ENCODE assay signal across 8 cellular contexts in genomic region chrX:104156630-104157529, GRCh38. TPM values are rescaled to one million over a fixed set of nuclear protein-coding genes. Genes with fewer than 3 reads are reported as not detected.
DNase-seq lines count a peak whose midpoint lies in the region; ATAC-seq and TF ChIP-seq lines count a peak whose summit lies in the region.

TSS of gene SLC25A53 (minus strand) at chrX:104157009. CDS start at chrX:104105257, 51,752 bp downstream.

- intact Hi-C loops in heart left ventricle (cut with DNase I): loop anchor here in 1 of 10 donors (10.0 kb wide), 1 partner anchor 472 kb away; the partner anchor contains the start of gene MORF4L2
- intact Hi-C loops in posterior vena cava (cut with DNase I): loop anchor here in 1 of 2 donors (10.0 kb wide), 1 partner anchor 622 kb away; no protein-coding TSS in a partner anchor

- H3F3A ChIP-seq in SU-DHL-6 (ENCODE audit: insufficient read depth): no peaks in the 10 kb centered on the region

- H3K27ac ChIP-seq in SU-DHL-6 (ENCODE audit: low read depth, low read length) (peak within 1 kb of the TSS; percentile 80), heart left ventricle (peak within 1 kb of the TSS; percentile 79 to 97 (median 88)), upper lobe of left lung (peak within 1 kb of the TSS; percentile 87 to 95 (median 88))

- H3K9me2 ChIP-seq in SU-DHL-6 (replicated peaks; ENCODE audit: insufficient read depth, low read length): no peaks in the 10 kb centered on the region

- H3K4me3 ChIP-seq in GM12864 (ENCODE audit: low read depth, low read length) (peak within 1 kb of the TSS; percentile 78), SU-DHL-6 (ENCODE audit: insufficient read depth, low read length, poor library complexity, severe bottlenecking) (peak within 1 kb of the TSS; percentile 69), adipocyte (ENCODE audit: low read length) (peak within 1 kb of the TSS; percentile 92), heart left ventricle (peak within 1 kb of the TSS; percentile 30 to 94 (median 64)), upper lobe of left lung (peak within 1 kb of the TSS; percentile 19 to 62 (median 54))

- H3K4me1 ChIP-seq in adipocyte (ENCODE audit: control insufficient read depth, insufficient read depth, low read length): peaks cover 6% of the 10 kb centered on the region
- peaks cover 0 to 15% (median 5%) of the 10 kb centered on the region in 12 donors for H3K4me1 ChIP-seq in heart left ventricle
- peaks cover 0 to 10% (median 4%) of the 10 kb centered on the region in 4 donors for H3K4me1 ChIP-seq in upper lobe of left lung

- H3K4me2 ChIP-seq in SU-DHL-6 (ENCODE audit: low read depth, low read length, poor library complexity, severe bottlenecking): peak within 1 kb of the TSS; percentile 89

- H2AFZ ChIP-seq in SU-DHL-6 (ENCODE audit: low read depth, low read length, severe bottlenecking): peak within 1 kb of the TSS; percentile 59

- whole genome bisulfite sequencing in heart left ventricle, 4 donors: 0 to 53% (median 26%) methylated on average over 44 of the region's 44 CpGs
- 1 to 32% methylated on average over 15 to 44 of the region's 44 CpGs for WGBS in upper lobe of left lung, 2 donors

- H3K9ac ChIP-seq in SU-DHL-6 (ENCODE audit: low read length): peak within 1 kb of the TSS; percentile 62
- peak within 1 kb of the TSS; percentile 93 for H3K9ac ChIP-seq in adipocyte (ENCODE audit: low read length)

- no peaks in the 10 kb centered on the region for H4K20me1 ChIP-seq in SU-DHL-6 (ENCODE audit: low read depth, low read length)

- H3K79me2 ChIP-seq in SU-DHL-6 (ENCODE audit: insufficient read depth, low read length): peaks cover 16% of the 10 kb centered on the region; the same call in 1 of the 2 replicates

- ATAC-seq in HG02642 (IDR thresholded peaks at IDR 0.05; ENCODE audit: poor library complexity, unreplicated experiment) (peak; percentile 95), heart left ventricle (peak; percentile 96 to 98 (median 97)), upper lobe of left lung (ENCODE audit: low FRiP score in 2 of 2) (peak; percentile 95 to 99)

- TF ChIP-seq CTCF in GM12864 (IDR thresholded peaks at IDR 0.05; ENCODE audit: low read depth, low read length, missing control alignments): no peak
- TF ChIP-seq CTCF in SU-DHL-6 (IDR thresholded peaks at IDR 0.05; ENCODE audit: insufficient read depth, low read length, poor library complexity, severe bottlenecking): no peak
- no peak for TF ChIP-seq CTCF in heart left ventricle (IDR thresholded peaks at IDR 0.05)
- no peak for TF ChIP-seq CTCF in upper lobe of left lung (IDR thresholded peaks at IDR 0.05)

- no peak for TF ChIP-seq EP300 in upper lobe of left lung (IDR thresholded peaks at IDR 0.05)

- no peaks in the 10 kb centered on the region for H3K9me3 ChIP-seq in SU-DHL-6 (ENCODE audit: insufficient read depth, low read length)
- H3K9me3 ChIP-seq in adipocyte (ENCODE audit: control insufficient read depth, low read length): no peaks in the 10 kb centered on the region
- H3K9me3 ChIP-seq in heart left ventricle: no peaks in the 10 kb centered on the region
- no peaks in the 10 kb centered on the region for H3K9me3 ChIP-seq in upper lobe of left lung

- TF ChIP-seq POLR2A in heart left ventricle (IDR thresholded peaks at IDR 0.05) (peak in 1 of 2 donors; percentile 23), upper lobe of left lung (IDR thresholded peaks at IDR 0.05) (peak in 2 of 4 donors; percentile 53 to 64)

- H3K36me3 ChIP-seq in SU-DHL-6 (ENCODE audit: low read length): no peaks in the 10 kb centered on the region
- H3K36me3 ChIP-seq in adipocyte (ENCODE audit: control insufficient read depth, insufficient read depth, low read length, severe bottlenecking): no peaks in the 10 kb centered on the region
- H3K36me3 ChIP-seq in heart left ventricle: no peaks in the 10 kb centered on the region
- no peaks in the 10 kb centered on the region for H3K36me3 ChIP-seq in upper lobe of left lung

- H3K27me3 ChIP-seq in SU-DHL-6 (ENCODE audit: low read length) (no peaks in the 10 kb centered on the region), adipocyte (replicated peaks; ENCODE audit: control insufficient read depth, insufficient read depth, low read length) (peaks cover 2% of the 10 kb centered on the region), heart left ventricle (peaks cover 0 to 15% (median 0%) of the 10 kb centered on the region in 9 donors), upper lobe of left lung (no peaks in the 10 kb centered on the region)

- DNase-seq in GM12864 (ENCODE audit: low read depth): peak; percentile 72
- peak; percentile 73 for DNase-seq in NCI-H1105 (lab: John Stamatoyannopoulos, UW)
- DNase-seq in adipocyte (ENCODE audit: low read depth): peak; percentile 86
- DNase-seq in heart left ventricle: peak; percentile 78 to 84 (median 82)
- peak; percentile 92 for DNase-seq in posterior vena cava (ENCODE audit: low spot score)
- DNase-seq in upper lobe of left lung: peak; percentile 66 to 89

RNA-seq across cellular contexts. Expression of gene SLC25A53, which starts in this region (rescaled TPM):
- 10 to 100 TPM in 6 of 9 donors, 1 to 10 TPM in 3; 5.3 to 16.5 (median 11.3) TPM for total RNA-seq in heart left ventricle
- 1 to 10 TPM; 6.6 to 8.7 TPM for polyA plus RNA-seq in heart left ventricle
- total RNA-seq in posterior vena cava: 1 to 10 TPM; 8.2 to 9.1 TPM
- 10 to 100 TPM in 1 of 6 donors, 1 to 10 TPM in 5; 2.3 to 13.5 (median 7.6) TPM for total RNA-seq in upper lobe of left lung

Comparison
In these comparisons a context has a peak if more than half of its experiments do, and no peak if none do; other contexts are left out.
1. Peak in every context shown above with its lines: DNase-seq, ATAC-seq, H3K4me3 ChIP-seq and H3K27ac ChIP-seq.